In genomic region chr19:39444598-39445257, GRCh38 we compare ENCODE assay signal across 8 cellular contexts. TPM values are rescaled to one million over a fixed set of nuclear protein-coding genes. Genes with fewer than 3 reads are reported as not detected.
DNase-seq lines count a peak whose midpoint lies in the region; ATAC-seq and TF ChIP-seq lines count a peak whose summit lies in the region.

No MANE protein-coding gene starts in this region.

- no peak overlapping the region for H2BK15ac ChIP-seq in mesenchymal stem cell (ENCODE audit: low read depth, poor library complexity, severe bottlenecking)

- H3K18ac ChIP-seq in mesenchymal stem cell (ENCODE audit: low read depth in 1 of 2, low read length in 2 of 2): peak overlapping the region; percentile 52 to 78

- DNase-seq in Karpas-422: peak; percentile 51
- peak; percentile 41 for DNase-seq in choroid plexus epithelial cell (ENCODE audit: low read depth)
- DNase-seq in mesenchymal stem cell: no peak
- DNase-seq in NCI-H2081 treated with DMSO at 0.1 percent for 48 hours (lab: John Stamatoyannopoulos, UW): no peak
- no peak for DNase-seq in NCI-H774 (lab: John Stamatoyannopoulos, UW)
- DNase-seq in NK-92 (lab: John Stamatoyannopoulos, UW; ENCODE audit: unreplicated experiment): no peak

- no peak overlapping the region for H2BK120ac ChIP-seq in mesenchymal stem cell (ENCODE audit: low read depth, low read length)

- TF ChIP-seq CTCF in choroid plexus epithelial cell (conservative IDR thresholded peaks at IDR 0.05; ENCODE audit: low read depth, low read length): no peak

- peak overlapping the region; percentile 46 for H4K8ac ChIP-seq in mesenchymal stem cell (ENCODE audit: low read length)

- H3K27me3 ChIP-seq in BLaER1 (no peaks in the 10 kb centered on the region), Karpas-422 (ENCODE audit: low read length) (no peaks in the 10 kb centered on the region), mesenchymal stem cell (ENCODE audit: control insufficient read depth in 1 of 2, insufficient read depth in 1 of 2, low read length in 2 of 2) (no peaks in the 10 kb centered on the region)

- H3K4me1 ChIP-seq in BLaER1: peaks cover 57% of the 10 kb centered on the region
- peaks cover 59% of the 10 kb centered on the region for H3K4me1 ChIP-seq in Karpas-422 (ENCODE audit: low read length)
- H3K4me1 ChIP-seq in mesenchymal stem cell (ENCODE audit: control insufficient read depth, insufficient read depth, low read depth, low read length): peaks cover 21% of the 10 kb centered on the region

- peak overlapping the region; percentile 46 for H4K91ac ChIP-seq in mesenchymal stem cell (ENCODE audit: low read length)

- H3K79me1 ChIP-seq in mesenchymal stem cell (replicated peaks; ENCODE audit: low read length, poor library complexity, severe bottlenecking): no peaks in the 10 kb centered on the region

- H2BK5ac ChIP-seq in mesenchymal stem cell (ENCODE audit: low read depth, low read length, poor library complexity, severe bottlenecking): no peak overlapping the region

- peak overlapping the region; percentile 69 to 86 for H3K4ac ChIP-seq in mesenchymal stem cell (ENCODE audit: low read depth in 1 of 2, low read length in 2 of 2)

- H3K9ac ChIP-seq in BLaER1 (peak overlapping the region; percentile 99), Karpas-422 (ENCODE audit: low read length) (peak overlapping the region; percentile 100), mesenchymal stem cell (ENCODE audit: low read length) (peak overlapping the region; percentile 100)

- H3K4me2 ChIP-seq in BLaER1: peak overlapping the region; percentile 97
- peak overlapping the region; percentile 99 for H3K4me2 ChIP-seq in Karpas-422 (ENCODE audit: low read depth, low read length, poor library complexity, severe bottlenecking)
- peak overlapping the region; percentile 80 for H3K4me2 ChIP-seq in mesenchymal stem cell (ENCODE audit: low read length, poor library complexity, severe bottlenecking)

- no peak overlapping the region for H2BK12ac ChIP-seq in mesenchymal stem cell (ENCODE audit: low read length in 2 of 2)

- H3K27ac ChIP-seq in BLaER1 (peak overlapping the region; percentile 96), Karpas-422 (ENCODE audit: low read length) (peak overlapping the region; percentile 84), mesenchymal stem cell (ENCODE audit: low read length, poor library complexity, severe bottlenecking) (peak overlapping the region; percentile 95)

- H3K4me3 ChIP-seq in BLaER1 (peak overlapping the region; percentile 81), Karpas-422 (ENCODE audit: low read length) (peak overlapping the region; percentile 100), choroid plexus epithelial cell (ENCODE audit: low read depth, low read length) (peak overlapping the region; percentile 99), mesenchymal stem cell (ENCODE audit: insufficient read depth in 1 of 2, low read depth in 1 of 2, low read length in 2 of 2) (peak overlapping the region; percentile 71 to 99)

- no peak overlapping the region for H3K23ac ChIP-seq in mesenchymal stem cell (ENCODE audit: low read length in 2 of 2)

- H4K20me1 ChIP-seq in BLaER1 (peaks cover 40% of the 10 kb centered on the region), Karpas-422 (ENCODE audit: insufficient read depth, low read depth, low read length) (peaks cover 3% of the 10 kb centered on the region; the same call in 1 of the 2 replicates)

- ATAC-seq in HG03342 (IDR thresholded peaks at IDR 0.05; ENCODE audit: unreplicated experiment): no peak

- peak overlapping the region; percentile 97 for H2AK5ac ChIP-seq in mesenchymal stem cell (ENCODE audit: low read length, severe bottlenecking)

- H3K36me3 ChIP-seq in BLaER1 (peaks cover 32% of the 10 kb centered on the region), Karpas-422 (ENCODE audit: insufficient read depth, low read length) (0 out of 2 replicates have a peak, but pooled peaks cover 3% of the 10 kb centered on the region), mesenchymal stem cell (ENCODE audit: control insufficient read depth in 1 of 2, insufficient read depth in 2 of 2, low read depth in 1 of 2, low read length in 2 of 2) (peaks cover 19% of the 10 kb centered on the region in 2 experiments)

- 10% methylated on average over 17 of the region's 20 CpGs for WGBS in mesenchymal stem cell

- peaks cover 51% of the 10 kb centered on the region for H3K79me2 ChIP-seq in Karpas-422 (ENCODE audit: low read length)

- no peaks in the 10 kb centered on the region for H3K9me2 ChIP-seq in Karpas-422 (replicated peaks; ENCODE audit: insufficient read depth, low read length)

- H3K9me3 ChIP-seq in BLaER1 (no peaks in the 10 kb centered on the region), Karpas-422 (ENCODE audit: low read length) (no peaks in the 10 kb centered on the region), mesenchymal stem cell (ENCODE audit: control insufficient read depth, low read length) (no peaks in the 10 kb centered on the region)

- no peak overlapping the region for H3K14ac ChIP-seq in mesenchymal stem cell (ENCODE audit: low read length in 2 of 2)

- H2AFZ ChIP-seq in Karpas-422 (ENCODE audit: low read length) (no peak overlapping the region), mesenchymal stem cell (ENCODE audit: low read depth, low read length) (no peak overlapping the region)

RNA-seq across cellular contexts. Expression of gene SUPT5H, which starts 0.7 kb away (rescaled TPM):
- total RNA-seq in Karpas-422 (2014; rRNA removed; shearing (Covaris generic); ENCODE audit: low replicate concordance): 55.3 and 66.3 TPM in 2 replicates
- polyA plus RNA-seq in mesenchymal stem cell (2013, experiment 1 of 2): 87.1 TPM
- 84.1 TPM for polyA plus RNA-seq in mesenchymal stem cell (2013, experiment 2 of 2)

RNA-seq across cellular contexts. Expression of gene RPS16, which starts 9.0 kb away (rescaled TPM):
- total RNA-seq in Karpas-422 (2014; rRNA removed; shearing (Covaris generic); ENCODE audit: low replicate concordance): 378 and 758 TPM in 2 replicates
- polyA plus RNA-seq in mesenchymal stem cell (2013, experiment 1 of 2): 3,108 TPM
- polyA plus RNA-seq in mesenchymal stem cell (2013, experiment 2 of 2): 3,178 TPM

RNA-seq across cellular contexts. Expression of gene PLEKHG2, which starts 32.3 kb away (rescaled TPM):
- total RNA-seq in Karpas-422 (2014; rRNA removed; shearing (Covaris generic); ENCODE audit: low replicate concordance): 19.0 and 22.2 TPM in 2 replicates
- 61.4 TPM for polyA plus RNA-seq in mesenchymal stem cell (2013, experiment 1 of 2)
- 51.6 TPM for polyA plus RNA-seq in mesenchymal stem cell (2013, experiment 2 of 2)

RNA-seq across cellular contexts. Expression of gene TIMM50, which starts 35.9 kb away (rescaled TPM):
- 61.2 and 101 TPM in 2 replicates for total RNA-seq in Karpas-422 (2014; rRNA removed; shearing (Covaris generic); ENCODE audit: low replicate concordance)
- polyA plus RNA-seq in mesenchymal stem cell (2013, experiment 1 of 2): 57.0 TPM
- polyA plus RNA-seq in mesenchymal stem cell (2013, experiment 2 of 2): 58.8 TPM

RNA-seq across cellular contexts. Expression of gene ZFP36, which starts 38.1 kb away (rescaled TPM):
- total RNA-seq in Karpas-422 (2014; rRNA removed; shearing (Covaris generic); ENCODE audit: low replicate concordance): 10.3 and 16.3 TPM in 2 replicates
- polyA plus RNA-seq in mesenchymal stem cell (2013, experiment 1 of 2): 316 TPM
- 290 TPM for polyA plus RNA-seq in mesenchymal stem cell (2013, experiment 2 of 2)

Comparison
In these comparisons a context has a peak if more than half of its experiments do, and no peak if none do; other contexts are left out.
1. DNase-seq: peak in Karpas-422 (single experiment) and choroid plexus epithelial cell (single experiment); none in mesenchymal stem cell (single experiment), NCI-H2081 treated with DMSO at 0.1 percent for 48 hours (single experiment), NCI-H774 (single experiment) and NK-92 (single experiment).
2. Peak in every context shown above with its lines, with median percentiles within 50 percentile points of each other: H3K27ac ChIP-seq, H3K4me2 ChIP-seq, H3K4me3 ChIP-seq and H3K9ac ChIP-seq.